10 cellular contexts compared by ENCODE assay signal in the genomic region with DNA sequence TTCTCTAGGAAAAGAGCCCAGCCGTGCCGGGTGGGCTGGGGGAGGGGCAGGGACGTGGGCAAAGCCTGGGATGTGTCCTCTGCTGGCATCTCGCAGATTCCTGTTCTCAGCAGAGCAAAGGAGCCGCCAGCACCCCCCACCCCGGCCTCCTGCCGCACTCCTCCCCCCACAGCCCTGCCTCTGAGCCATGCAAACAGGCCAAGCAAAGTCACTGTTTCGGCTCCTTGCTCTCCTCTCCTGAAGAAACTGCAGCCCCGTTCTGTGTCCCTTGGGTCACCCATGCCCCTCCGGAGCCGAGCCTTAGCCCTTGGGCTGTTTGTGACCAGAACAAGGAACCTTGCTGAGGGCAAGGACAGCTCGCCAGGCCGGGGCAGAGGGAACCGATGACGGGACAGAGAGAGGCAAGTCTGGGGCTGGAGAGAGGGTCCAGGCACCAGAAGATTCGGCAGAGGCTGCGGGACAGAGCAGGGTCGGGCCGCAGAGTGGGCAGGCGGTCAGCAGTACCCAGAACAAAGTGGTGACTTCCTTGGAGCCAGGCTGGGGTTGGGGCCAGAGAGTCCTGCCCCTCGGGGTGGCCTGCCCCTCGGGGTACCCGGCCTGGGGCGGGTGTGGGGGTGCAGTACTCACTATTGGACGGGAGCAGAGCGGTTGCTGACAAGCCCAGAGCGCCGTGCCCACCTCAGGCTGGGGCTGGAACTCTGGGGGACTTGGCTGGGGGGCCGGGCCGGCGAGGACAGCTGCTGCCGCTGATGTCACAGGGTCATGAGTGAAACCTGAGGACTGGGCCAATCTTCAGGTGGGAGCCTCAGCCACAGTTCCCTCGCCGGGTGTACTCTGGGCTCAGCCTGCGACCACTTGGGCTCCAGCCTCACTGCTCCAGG. TPM values are rescaled to one million over a fixed set of nuclear protein-coding genes. Genes with fewer than 3 reads are reported as not detected.
DNase-seq lines count a peak whose midpoint lies in the region; ATAC-seq, FAIRE-seq and TF ChIP-seq lines count a peak whose summit lies in the region.
"Had no signal": no experiment of that assay in that cellular context is flagged by ENCODE, and none has a peak within 500 bp of the region (broad histone marks: within the 10 kb centered on the region; RNA-seq: fewer than 3 reads in every experiment).

No MANE protein-coding gene starts in this region.

- FAIRE-seq in kidney (lab: Jason Lieb, UNC): no peak

- no peak for ATAC-seq in GM21737 (IDR thresholded peaks at IDR 0.05; ENCODE audit: unreplicated experiment)
- ATAC-seq in GM18909 (IDR thresholded peaks at IDR 0.05; ENCODE audit: poor library complexity, unreplicated experiment): no peak
- ATAC-seq: stimulated activated naive CD8-positive, alpha-beta T cell treated with anti-CD3 and anti-CD28 coated beads, Interleukin-15, Interleukin-2, amounts not matched to agents 100 U/mL and 50 U/mL, for 24 hours had no signal

- H3K79me2 ChIP-seq in GM23248 (ENCODE audit: insufficient read depth): no peaks in the 10 kb centered on the region

- in situ Hi-C loops in GM23248 (cut with MboI): no loop called here

- no peaks in the 10 kb centered on the region for H4K20me1 ChIP-seq in GM23248 (ENCODE audit: insufficient read depth)

- intact Hi-C loops in kidney (cut with DNase I): no loop called here
- intact Hi-C loops in sigmoid colon (cut with DNase I): no loop called here

- H3K36me3 ChIP-seq in GM23248 (ENCODE audit: low read depth) (no peaks in the 10 kb centered on the region), kidney (ENCODE audit: control insufficient read depth in 1 of 2, insufficient read depth in 2 of 2, low read length in 2 of 2) (no peaks in the 10 kb centered on the region), sigmoid colon (no peaks in the 10 kb centered on the region)

- TF ChIP-seq POLR2A in sigmoid colon (IDR thresholded peaks at IDR 0.05): no peak

- TF ChIP-seq CTCF in kidney (IDR thresholded peaks at IDR 0.05; ENCODE audit: borderline replicate concordance, extremely low read depth, insufficient read depth) (no peak), sigmoid colon (IDR thresholded peaks at IDR 0.05) (no peak)

- H3K27me3 ChIP-seq in GM23248 (replicated peaks; ENCODE audit: insufficient read depth): peaks cover 22% of the 10 kb centered on the region
- H3K27me3 ChIP-seq in sigmoid colon: peaks cover 0 to 29% (median 5%) of the 10 kb centered on the region in 3 donors

- no peak overlapping the region for H3K4me2 ChIP-seq in GM23248 (ENCODE audit: unreplicated experiment)

- H3K9ac ChIP-seq in GM23248 (no peak overlapping the region), kidney (ENCODE audit: low read length in 2 of 2) (no peak overlapping the region)

- no peaks in the 10 kb centered on the region for H3K9me3 ChIP-seq in GM23248 (ENCODE audit: low read depth)
- no peaks in the 10 kb centered on the region for H3K9me3 ChIP-seq in kidney (ENCODE audit: control insufficient read depth in 1 of 2, low read length in 2 of 2)
- H3K9me3 ChIP-seq in sigmoid colon: no peaks in the 10 kb centered on the region

- H3K4me3 ChIP-seq in GM23248 (no peak overlapping the region), kidney (ENCODE audit: low read length in 2 of 2) (no peak overlapping the region), sigmoid colon (peak overlapping the region in 3 of 4 donors; percentile 22 to 43 (median 36))

- H3K4me1 ChIP-seq in GM23248 (ENCODE audit: insufficient read depth) (peaks cover 13% of the 10 kb centered on the region), kidney (ENCODE audit: control insufficient read depth in 1 of 2, insufficient read depth in 1 of 2, low read depth in 1 of 2, low read length in 2 of 2) (peaks cover 0 to 14% of the 10 kb centered on the region in 2 donors), sigmoid colon (peaks cover 0 to 46% (median 30%) of the 10 kb centered on the region in 4 donors)

- WGBS in GM23248 (ENCODE audit: low coverage in 1 of 2, low lambda C conversion rate in 2 of 2, missing lambda C conversion rate in 2 of 2), 2 experiments: 45 to 52% methylated on average over 20 to 35 of the region's 35 CpGs
- 51 to 69% methylated on average over 35 of the region's 35 CpGs for WGBS in sigmoid colon, 2 donors

- no peak overlapping the region for H2AFZ ChIP-seq in GM23248

- no peak for TF ChIP-seq EP300 in sigmoid colon (IDR thresholded peaks at IDR 0.05)

- H3K27ac ChIP-seq in GM23248 (no peak overlapping the region), kidney (ENCODE audit: low read depth in 2 of 2, low read length in 2 of 2) (no peak overlapping the region), sigmoid colon (peak overlapping the region in 3 of 4 donors; percentile 52 to 74 (median 69))

- H3K9me2 ChIP-seq in GM23248 (ENCODE audit: insufficient read depth): no peaks in the 10 kb centered on the region

- DNase-seq in GM23248 (peak; percentile 21), amniotic epithelial cell (ENCODE audit: low read depth) (peak; percentile 35), kidney (peak; percentile 76), sigmoid colon (peak; percentile 82), MV-4-11 (lab: John Stamatoyannopoulos, UW) (no peak)
- DNase-seq in activated CD4-positive, CD25-positive, alpha-beta regulatory T cell (lab: John Stamatoyannopoulos, UW): no peak
- DNase-seq: stimulated activated naive CD8-positive, alpha-beta T cell treated with anti-CD3 and anti-CD28 coated beads, Interleukin-15, Interleukin-2, amounts not matched to agents 100 U/mL and 50 U/mL, for 24 hours had no signal

- no peaks in the 10 kb centered on the region for H3F3A ChIP-seq in GM23248 (ENCODE audit: insufficient read depth)

RNA-seq across cellular contexts. Expression of a gene that starts 9.2 kb away (rescaled TPM):
- not detected in 2 replicates for total RNA-seq in GM23248 (2014; rRNA removed; shearing (Covaris generic))
- polyA plus RNA-seq in GM23248 (2016; fragmentation: Nextera tagmentation; extraction: Ambion mirVana) (0.47 TPM in 1 of 2 replicates, not detected in the other), kidney (ENCODE audit: insufficient read depth, low read depth, low replicate concordance) (1.2 TPM), sigmoid colon (under 1 TPM in 2 of 3 donors, not detected in 1; 0.22 to 0.60 TPM)
- total RNA-seq in kidney (4.4 TPM), sigmoid colon (not detected)

RNA-seq across cellular contexts. Expression of a gene that starts 16.3 kb away (rescaled TPM):
- not detected in 2 replicates for total RNA-seq in GM23248 (2014; rRNA removed; shearing (Covaris generic))
- polyA plus RNA-seq in GM23248 (2016; fragmentation: Nextera tagmentation; extraction: Ambion mirVana) (not detected in 2 replicates), kidney (ENCODE audit: insufficient read depth, low read depth, low replicate concordance) (0.19 TPM), sigmoid colon (under 1 TPM in 2 of 3 donors, not detected in 1; 0.23 to 0.52 TPM)
- total RNA-seq in kidney (3.4 TPM), sigmoid colon (1 to 10 TPM in 2 of 4 donors, under 1 TPM in 2; 0.68 to 4.2 (median 1.0) TPM)
- polyA plus RNA-seq: CD14-positive monocyte had no signal

RNA-seq across cellular contexts. Expression of a gene that starts 31.5 kb away (rescaled TPM):
- 0.97 and 3.4 TPM in 2 replicates for total RNA-seq in GM23248 (2014; rRNA removed; shearing (Covaris generic))
- polyA plus RNA-seq in GM23248 (2016; fragmentation: Nextera tagmentation; extraction: Ambion mirVana): 0.94 and 1.3 TPM in 2 replicates
- 38.8 TPM for total RNA-seq in kidney
- 55.8 TPM for polyA plus RNA-seq in kidney (ENCODE audit: insufficient read depth, low read depth, low replicate concordance)
- 10 to 100 TPM; 27.4 to 59.5 (median 29.9) TPM for total RNA-seq in sigmoid colon
- 10 to 100 TPM in 1 of 3 donors, 1 to 10 TPM in 2; 6.0 to 31.7 (median 7.4) TPM for polyA plus RNA-seq in sigmoid colon

RNA-seq across cellular contexts. Expression of a gene that starts 56.9 kb away (rescaled TPM):
- total RNA-seq in GM23248 (2014; rRNA removed; shearing (Covaris generic)): not detected in 2 replicates
- polyA plus RNA-seq in GM23248 (2016; fragmentation: Nextera tagmentation; extraction: Ambion mirVana) (not detected in 2 replicates), kidney (ENCODE audit: insufficient read depth, low read depth, low replicate concordance) (5.2 TPM), sigmoid colon (100 to 1,000 TPM in 1 of 3 donors, 1 to 10 TPM in 1, not detected in 1; 2.4 to 112 TPM)
- total RNA-seq in kidney (11.4 TPM), sigmoid colon (1 to 10 TPM in 2 of 4 donors, under 1 TPM in 2; 0.66 to 1.8 (median 0.96) TPM)

Comparison
In these comparisons a context has a peak if more than half of its experiments do, and no peak if none do; other contexts are left out.
1. DNase-seq: peak in GM23248 (single experiment), amniotic epithelial cell (single experiment), kidney (single experiment) and sigmoid colon (single experiment); none in MV-4-11 (single experiment) and activated CD4-positive, CD25-positive, alpha-beta regulatory T cell (0 of 4).
2. H3K27ac ChIP-seq: peak in sigmoid colon (3 of 4); none in GM23248 (single experiment) and kidney (0 of 2).
3. H3K4me3 ChIP-seq: peak in sigmoid colon (3 of 4); none in GM23248 (single experiment) and kidney (0 of 2).